ENCODE assay signal across 9 cellular contexts in genomic region chr17:21213491-21214014, GRCh38. TPM values are rescaled to one million over a fixed set of nuclear protein-coding genes. Genes with fewer than 3 reads are reported as not detected.
DNase-seq lines count a peak whose midpoint lies in the region; ATAC-seq and FAIRE-seq lines count a peak whose summit lies in the region.
"Had no signal": no experiment of that assay in that cellular context is flagged by ENCODE, and none has a peak within 500 bp of the region (broad histone marks: within the 10 kb centered on the region; RNA-seq: fewer than 3 reads in every experiment).

No MANE protein-coding gene starts in this region.

- H3K4me1 Mint-ChIP-seq in naive B cell = peaks cover 34 to 58% (median 47%) of the 10 kb centered on the region in 3 donors

- intact Hi-C loops in aorta (cut with DNase I) = loop anchor here (2.0 to 10.0 kb wide), 7 partner anchors 39 to 87 kb away; partner anchors contain the start of genes DHRS7B (in 2 of the 2), NATD1 (in 2 of the 2) and MAP2K3 (in 1 of the 2)

- DNase-seq in GM19239 (ENCODE audit: insufficient read length, low spot score) = peak; percentile 22
- peak; percentile 42 for DNase-seq in SW480 (ENCODE audit: low spot score)
- no peak for DNase-seq in epithelial cell of prostate (ENCODE audit: low read depth, low spot score)
- DNase-seq in naive B cell = no peak
- DNase-seq in aorta = peak; percentile 68 to 86
- DNase-seq in HK-2 (ENCODE audit: unreplicated experiment) = no peak

- no peaks in the 10 kb centered on the region for H3K27me3 ChIP-seq in BLaER1 treated with 17β-estradiol and CSF1 and Interleukin-3, amounts not matched to agents 10 nM and 100 nM
- no peaks in the 10 kb centered on the region for H3K27me3 ChIP-seq in aorta (ENCODE audit: control insufficient read depth in 1 of 2, insufficient read depth in 2 of 2, low read length in 1 of 2)

- H4K20me1 ChIP-seq in BLaER1 treated with 17β-estradiol and CSF1 and Interleukin-3, amounts not matched to agents 10 nM and 100 nM = peaks cover 45 to 63% (median 51%) of the 10 kb centered on the region in 11 experiments

- peaks cover 51 to 68% (median 63%) of the 10 kb centered on the region in 10 experiments for H3K4me1 ChIP-seq in BLaER1 treated with 17β-estradiol and CSF1 and Interleukin-3, amounts not matched to agents 10 nM and 100 nM
- no peaks in the 10 kb centered on the region for H3K4me1 ChIP-seq in aorta (ENCODE audit: control insufficient read depth in 1 of 2, insufficient read depth in 2 of 2, low read length in 2 of 2)

- no peak for FAIRE-seq in GM19239 (lab: Jason Lieb, UNC)
- FAIRE-seq: TTC549 had no signal

- peak overlapping the region; percentile 85 to 97 (median 92) for H3K4me2 ChIP-seq in BLaER1 treated with 17β-estradiol and CSF1 and Interleukin-3, amounts not matched to agents 10 nM and 100 nM

- H3K4me3 ChIP-seq in BLaER1 treated with 17β-estradiol and CSF1 and Interleukin-3, amounts not matched to agents 10 nM and 100 nM = peak overlapping the region; percentile 78 to 100 (median 93)
- H3K4me3 ChIP-seq in aorta (ENCODE audit: low read length in 2 of 2) = peak overlapping the region; percentile 60 to 78

- H3K9ac ChIP-seq in BLaER1 treated with 17β-estradiol and CSF1 and Interleukin-3, amounts not matched to agents 10 nM and 100 nM = peak overlapping the region; percentile 90 to 100 (median 96)

- H3K27me3 Mint-ChIP-seq in naive B cell = no peaks in the 10 kb centered on the region

- H3K9me3 ChIP-seq in BLaER1 treated with 17β-estradiol and CSF1 and Interleukin-3, amounts not matched to agents 10 nM and 100 nM (replicated peaks in 1 of 11) = no peaks in the 10 kb centered on the region
- no peaks in the 10 kb centered on the region for H3K9me3 ChIP-seq in aorta (ENCODE audit: control insufficient read depth, low read length)

- 0% methylated on average over 43 to 44 of the region's 44 CpGs for WGBS in aorta, 2 donors

- H3K27ac Mint-ChIP-seq in naive B cell = peak overlapping the region; percentile 53 to 97 (median 92)

- no peaks in the 10 kb centered on the region for H3K36me3 Mint-ChIP-seq in naive B cell

- H3K4me3 Mint-ChIP-seq in naive B cell = peak overlapping the region; percentile 91 to 95 (median 94)

- H3K9me3 Mint-ChIP-seq in naive B cell = no peaks in the 10 kb centered on the region

- peak overlapping the region; percentile 92 to 99 (median 94) for H3K27ac ChIP-seq in BLaER1 treated with 17β-estradiol and CSF1 and Interleukin-3, amounts not matched to agents 10 nM and 100 nM
- H3K27ac ChIP-seq in epithelial cell of prostate (peak overlapping the region; percentile 83), aorta (ENCODE audit: low read depth in 1 of 2, low read length in 2 of 2) (peak overlapping the region; percentile 16 to 23)

- peaks cover 25 to 48% (median 37%) of the 10 kb centered on the region in 11 experiments for H3K36me3 ChIP-seq in BLaER1 treated with 17β-estradiol and CSF1 and Interleukin-3, amounts not matched to agents 10 nM and 100 nM
- no peaks in the 10 kb centered on the region for H3K36me3 ChIP-seq in aorta (ENCODE audit: control insufficient read depth in 1 of 2, insufficient read depth in 2 of 2, low read length in 1 of 2)

- ATAC-seq in HG03196 (IDR thresholded peaks at IDR 0.05; ENCODE audit: unreplicated experiment) (peak; percentile 12), naive B cell (ENCODE audit: low read depth in 2 of 2) (peak in 1 of 2 donors; percentile 2), aorta (ENCODE audit: low FRiP score) (peak; percentile 57)

RNA-seq across cellular contexts. Expression of gene TMEM11, which starts 0.4 kb away (rescaled TPM):
- polyA plus RNA-seq in naive B cell (ENCODE audit: low read depth in 6 of 6) (10 to 100 TPM; 39.7 to 54.3 (median 42.7) TPM), aorta (10 to 100 TPM; 18.1 to 24.5 TPM)
- total RNA-seq in aorta = 10 to 100 TPM; 16.8 to 17.7 TPM

RNA-seq across cellular contexts. Expression of gene NATD1, which starts 39.7 kb away (rescaled TPM):
- polyA plus RNA-seq in naive B cell (ENCODE audit: low read depth in 6 of 6) (1 to 10 TPM in 3 of 6 donors, under 1 TPM in 2, not detected in 1; 0.52 to 2.2 (median 1.2) TPM), aorta (1 to 10 TPM; 3.6 to 6.2 TPM)
- 10 to 100 TPM in 1 of 2 donors, 1 to 10 TPM in 1; 7.2 to 13.4 TPM for total RNA-seq in aorta

Comparison
In these comparisons a context has a peak if more than half of its experiments do, and no peak if none do; other contexts are left out.
1. H3K27ac ChIP-seq: peak in every context shown above with its lines; median percentile 94 in BLaER1 treated with 17β-estradiol and CSF1 and Interleukin-3, amounts not matched to agents 10 nM and 100 nM; 83 in epithelial cell of prostate; 20 in aorta.
2. DNase-seq: peak in GM19239 (single experiment), SW480 (single experiment) and aorta (2 of 2); none in epithelial cell of prostate (single experiment), naive B cell (single experiment) and HK-2 (single experiment).